Comparison of ENCODE assay signal across 9 cellular contexts in the genomic region with DNA sequence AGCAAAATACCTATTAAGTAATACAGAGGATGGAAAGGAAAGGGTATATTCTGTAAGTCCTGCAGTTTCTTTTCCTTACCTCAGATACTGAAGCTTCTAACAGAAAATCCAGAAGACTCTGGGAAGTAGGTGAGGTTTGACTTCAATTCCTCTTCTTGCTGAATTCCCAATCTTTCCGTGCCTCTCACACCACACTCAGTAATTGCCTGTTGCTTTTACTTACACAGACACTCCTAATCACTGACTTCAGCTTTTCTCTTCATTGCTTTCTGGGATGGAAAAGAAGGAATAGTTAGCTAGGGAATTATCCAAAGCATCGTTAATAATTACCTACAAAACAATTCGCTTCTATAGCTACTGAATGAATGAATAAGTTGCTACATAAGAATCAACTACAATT.
A peak's percentile ranks its signal among the peaks of the same experiment; 100 is the strongest.
DNase-seq lines count a peak whose midpoint lies in the region; ATAC-seq and TF ChIP-seq lines count a peak whose summit lies in the region.
"Had no signal": no experiment of that assay in that cellular context is flagged by ENCODE, and none has a peak within 500 bp of the region (broad histone marks: within the 10 kb centered on the region; RNA-seq: fewer than 3 reads in every experiment).

No MANE protein-coding gene starts in this region.

- TF ChIP-seq POLR2A in prostate gland (IDR thresholded peaks at IDR 0.05), result no peak

- H3K36me3 ChIP-seq in BLaER1 treated with 17β-estradiol and CSF1 and Interleukin-3, amounts not matched to agents 10 nM and 100 nM, result no peaks in the 10 kb centered on the region
- no peaks in the 10 kb centered on the region for H3K36me3 ChIP-seq in psoas muscle (ENCODE audit: insufficient read depth in 1 of 2, low read depth in 1 of 2)
- no peaks in the 10 kb centered on the region for H3K36me3 ChIP-seq in prostate gland

- peak; percentile 26 for DNase-seq in RKO (ENCODE audit: low spot score)
- DNase-seq in fibroblast of pulmonary artery (ENCODE audit: low read depth), result peak; percentile 14
- DNase-seq in psoas muscle, result no peak
- DNase-seq in prostate gland (ENCODE audit: low spot score), result no peak
- no peak for DNase-seq in NCI-H526 (lab: John Stamatoyannopoulos, UW)
- DNase-seq in stimulated activated CD4-positive, alpha-beta T cell treated with anti-CD3 and anti-CD28 coated beads, Interleukin-4, amount 100 ng/mL, for 24 hours, result no peak
- DNase-seq: NCI-H2171 had no signal

- H3K4me1 ChIP-seq in BLaER1 treated with 17β-estradiol and CSF1 and Interleukin-3, amounts not matched to agents 10 nM and 100 nM, result peaks cover 0 to 55% (median 26%) of the 10 kb centered on the region in 10 experiments; a peak in 15 of 20 replicates
- H3K4me1 ChIP-seq in psoas muscle, result no peaks in the 10 kb centered on the region
- no peaks in the 10 kb centered on the region for H3K4me1 ChIP-seq in prostate gland (replicated peaks)

- H3K4me2 ChIP-seq in BLaER1 treated with 17β-estradiol and CSF1 and Interleukin-3, amounts not matched to agents 10 nM and 100 nM, result peak overlapping the region in 8 of 11 experiments; percentile 49 to 83 (median 62); a peak in 15 of 22 replicates

- intact Hi-C loops in psoas muscle (cut with DNase I), result loop anchor here (5.0 kb wide), 2 partner anchors 613 to 618 kb away; no protein-coding TSS in a partner anchor
- intact Hi-C loops in prostate gland (cut with DNase I), result loop anchor here (5.0 kb wide), 1 partner anchor 613 kb away; no protein-coding TSS in a partner anchor

- TF ChIP-seq CTCF in fibroblast of pulmonary artery (IDR thresholded peaks at IDR 0.05; ENCODE audit: low read length, missing control alignments), result no peak
- no peak for TF ChIP-seq CTCF in psoas muscle (IDR thresholded peaks at IDR 0.05)
- TF ChIP-seq CTCF in prostate gland (IDR thresholded peaks at IDR 0.05), result no peak

- peak overlapping the region in 7 of 11 experiments; percentile 11 to 60 (median 37); a peak in 11 of 22 replicates for H3K27ac ChIP-seq in BLaER1 treated with 17β-estradiol and CSF1 and Interleukin-3, amounts not matched to agents 10 nM and 100 nM
- no peak overlapping the region for H3K27ac ChIP-seq in psoas muscle
- H3K27ac ChIP-seq in prostate gland, result no peak overlapping the region

- H3K9me3 ChIP-seq in BLaER1 treated with 17β-estradiol and CSF1 and Interleukin-3, amounts not matched to agents 10 nM and 100 nM (replicated peaks in 1 of 11), result peaks cover 0 to 13% (median 0%) of the 10 kb centered on the region in 11 experiments; a peak in 3 of 22 replicates
- H3K9me3 ChIP-seq in psoas muscle, result no peaks in the 10 kb centered on the region
- H3K9me3 ChIP-seq in prostate gland, result no peaks in the 10 kb centered on the region

- H3K9ac ChIP-seq in BLaER1 treated with 17β-estradiol and CSF1 and Interleukin-3, amounts not matched to agents 10 nM and 100 nM, result 0 out of 22 replicates have a peak overlapping the region, but pooled peaks of 1 of the 11 experiments have one; percentile 19

- H4K20me1 ChIP-seq in BLaER1 treated with 17β-estradiol and CSF1 and Interleukin-3, amounts not matched to agents 10 nM and 100 nM, result no peaks in the 10 kb centered on the region

- H3K27me3 ChIP-seq in BLaER1 treated with 17β-estradiol and CSF1 and Interleukin-3, amounts not matched to agents 10 nM and 100 nM, result no peaks in the 10 kb centered on the region
- H3K27me3 ChIP-seq in psoas muscle (ENCODE audit: insufficient read depth in 3 of 3, low read length in 2 of 3), result peaks cover 0 to 15% (median 0%) of the 10 kb centered on the region in 3 donors
- no peaks in the 10 kb centered on the region for H3K27me3 ChIP-seq in prostate gland (replicated peaks; ENCODE audit: insufficient read depth)

- ATAC-seq in psoas muscle (no peak), GM18873 (IDR thresholded peaks at IDR 0.05; ENCODE audit: low FRiP score, unreplicated experiment) (no peak)

- WGBS in psoas muscle, 3 donors, result 40 to 42% (median 42%) methylated on average over 3 of the region's 3 CpGs
- 38% methylated on average over 3 of the region's 3 CpGs for WGBS in prostate gland

- H3K4me3 ChIP-seq in BLaER1 treated with 17β-estradiol and CSF1 and Interleukin-3, amounts not matched to agents 10 nM and 100 nM, result no peak overlapping the region
- H3K4me3 ChIP-seq in fibroblast of pulmonary artery (replicated peaks; ENCODE audit: low read depth, low read length), result peak overlapping the region; percentile 56
- peak overlapping the region; percentile 39 for H3K4me3 ChIP-seq in psoas muscle
- no peak overlapping the region for H3K4me3 ChIP-seq in prostate gland

Comparison
In these comparisons a context has a peak if more than half of its experiments do, and no peak if none do; other contexts are left out.
1. H3K27ac ChIP-seq: peak in BLaER1 treated with 17β-estradiol and CSF1 and Interleukin-3, amounts not matched to agents 10 nM and 100 nM (7 of 11); none in psoas muscle (single experiment) and prostate gland (0 of 2).
2. H3K4me3 ChIP-seq: peak in fibroblast of pulmonary artery (single experiment) and psoas muscle (single experiment); none in BLaER1 treated with 17β-estradiol and CSF1 and Interleukin-3, amounts not matched to agents 10 nM and 100 nM (0 of 10) and prostate gland (0 of 2).
3. DNase-seq: peak in RKO (single experiment) and fibroblast of pulmonary artery (single experiment); none in psoas muscle (0 of 2), prostate gland (single experiment), NCI-H526 (0 of 2) and stimulated activated CD4-positive, alpha-beta T cell treated with anti-CD3 and anti-CD28 coated beads, Interleukin-4, amount 100 ng/mL, for 24 hours (single experiment).